1 cellular context compared by ENCODE assay signal in the genomic region with DNA sequence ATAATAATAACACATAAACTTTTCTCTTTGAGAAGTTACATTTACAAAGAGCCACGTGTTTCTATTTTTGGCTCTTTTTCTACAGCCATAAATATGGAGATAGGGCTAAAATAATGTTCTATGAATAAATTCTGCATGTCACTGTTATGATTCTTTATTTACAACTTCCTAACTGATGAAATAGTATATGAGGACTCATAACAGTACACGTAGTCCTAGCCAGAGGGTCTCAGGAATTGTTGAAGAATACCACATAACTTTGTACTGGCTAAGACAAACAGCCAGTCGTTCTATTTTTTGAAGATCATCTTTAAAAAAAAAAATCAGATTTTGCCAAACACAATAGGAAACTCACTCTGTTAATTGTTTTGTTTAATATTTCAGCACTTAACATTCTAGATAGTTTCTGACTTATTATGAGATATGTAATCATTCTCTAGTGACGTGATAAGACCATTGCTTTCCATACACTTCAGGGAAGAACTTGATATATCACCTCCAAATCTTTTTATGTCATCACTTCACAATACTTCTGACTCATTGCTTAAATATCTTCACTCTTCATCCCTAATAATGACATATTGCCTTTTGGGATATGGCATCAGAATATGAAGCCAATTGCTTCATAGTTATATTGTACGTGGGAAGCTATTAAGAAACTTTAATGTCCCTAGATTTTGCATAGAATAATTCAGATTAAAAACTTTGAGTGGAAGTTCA.
TF ChIP-seq lines count a peak whose summit lies in the region.

No MANE protein-coding gene starts in this region.

TF ChIP-seq in SK-N-SH, 30 proteins besides CTCF, POLR2A, EP300 and RAD21 (continued from another document):
- TF ChIP-seq TEAD4 (IDR thresholded peaks at IDR 0.05; ENCODE audit: borderline replicate concordance, insufficient read depth), result 0 out of 2 replicates have a peak, but pooled peaks have one; percentile 11
- TF ChIP-seq PBX3 (IDR thresholded peaks at IDR 0.05), result peak; percentile 62
- TF ChIP-seq TCF12 (IDR thresholded peaks at IDR 0.05), result peak; percentile 34; the same call in 1 of the 2 replicates
